7 cellular contexts compared by ENCODE assay signal in genomic region chr9:80175286-80175906, GRCh38.
DNase-seq lines count a peak whose midpoint lies in the region; ATAC-seq and TF ChIP-seq lines count a peak whose summit lies in the region.

No MANE protein-coding gene starts in this region.

- H3K9ac ChIP-seq in liver (ENCODE audit: low read depth in 1 of 2, low read length in 2 of 2): no peak overlapping the region

- peak; percentile 13 for DNase-seq in DMS 273 treated with DMSO at 0.1 percent for 48 hours (lab: John Stamatoyannopoulos, UW)
- peak; percentile 56 for DNase-seq in NCI-H2171 treated with DMSO at 0.1 percent for 48 hours (lab: John Stamatoyannopoulos, UW)
- peak in 2 of 4 donors; percentile 37 to 40 for DNase-seq in body of pancreas

- no peaks in the 10 kb centered on the region for H3K4me1 ChIP-seq in body of pancreas
- no peaks in the 10 kb centered on the region for H3K4me1 ChIP-seq in liver (ENCODE audit: control insufficient read depth in 4 of 4, insufficient read depth in 4 of 4, low read length in 3 of 4)

- ATAC-seq in GM21528 (IDR thresholded peaks at IDR 0.05; ENCODE audit: low FRiP score, unreplicated experiment) (peak; percentile 76), body of pancreas (no peak), HG03196 (IDR thresholded peaks at IDR 0.05; ENCODE audit: unreplicated experiment) (no peak), GM21737 (IDR thresholded peaks at IDR 0.05; ENCODE audit: unreplicated experiment) (no peak)

- WGBS in body of pancreas, 2 donors: 0 to 2% methylated on average over 1 of the region's 1 CpG
- WGBS in liver: 3% methylated on average over 1 of the region's 1 CpG

- H3K4me3 ChIP-seq in body of pancreas: no peak overlapping the region
- no peak overlapping the region for H3K4me3 ChIP-seq in liver (ENCODE audit: low read depth in 1 of 3, low read length in 3 of 3)

- intact Hi-C loops in body of pancreas (cut with DNase I): no loop called here

- peak; percentile 10 to 84 (median 61) for TF ChIP-seq CTCF in body of pancreas (IDR thresholded peaks at IDR 0.05)
- TF ChIP-seq CTCF in liver (IDR thresholded peaks at IDR 0.05; ENCODE audit: low read depth, low read length, missing input control): peak; percentile 73

- no peaks in the 10 kb centered on the region for H3K36me3 ChIP-seq in body of pancreas (replicated peaks in 1 of 2; ENCODE audit: insufficient read depth in 1 of 2, low read depth in 2 of 2)
- no peaks in the 10 kb centered on the region for H3K36me3 ChIP-seq in liver (ENCODE audit: control insufficient read depth in 4 of 4, insufficient read depth in 3 of 4, low read depth in 1 of 4, low read length in 3 of 4)

- TF ChIP-seq POLR2A in body of pancreas (IDR thresholded peaks at IDR 0.05): no peak

- H3K9me3 ChIP-seq in body of pancreas: no peaks in the 10 kb centered on the region
- no peaks in the 10 kb centered on the region for H3K9me3 ChIP-seq in liver (ENCODE audit: control insufficient read depth in 4 of 4, low read length in 3 of 4)

- no peak overlapping the region for H3K27ac ChIP-seq in body of pancreas
- no peak overlapping the region for H3K27ac ChIP-seq in liver (ENCODE audit: low read depth in 1 of 2, low read length in 2 of 2)

- TF ChIP-seq RAD21 in liver (IDR thresholded peaks at IDR 0.05): peak; percentile 75 to 81

- H3K27me3 ChIP-seq in body of pancreas (no peaks in the 10 kb centered on the region), liver (ENCODE audit: control insufficient read depth in 4 of 4, insufficient read depth in 4 of 4, low read length in 3 of 4) (no peaks in the 10 kb centered on the region)

TF ChIP-seq in liver, 16 proteins besides CTCF, POLR2A, EP300 and RAD21:
- TF ChIP-seq, protein P1, sequence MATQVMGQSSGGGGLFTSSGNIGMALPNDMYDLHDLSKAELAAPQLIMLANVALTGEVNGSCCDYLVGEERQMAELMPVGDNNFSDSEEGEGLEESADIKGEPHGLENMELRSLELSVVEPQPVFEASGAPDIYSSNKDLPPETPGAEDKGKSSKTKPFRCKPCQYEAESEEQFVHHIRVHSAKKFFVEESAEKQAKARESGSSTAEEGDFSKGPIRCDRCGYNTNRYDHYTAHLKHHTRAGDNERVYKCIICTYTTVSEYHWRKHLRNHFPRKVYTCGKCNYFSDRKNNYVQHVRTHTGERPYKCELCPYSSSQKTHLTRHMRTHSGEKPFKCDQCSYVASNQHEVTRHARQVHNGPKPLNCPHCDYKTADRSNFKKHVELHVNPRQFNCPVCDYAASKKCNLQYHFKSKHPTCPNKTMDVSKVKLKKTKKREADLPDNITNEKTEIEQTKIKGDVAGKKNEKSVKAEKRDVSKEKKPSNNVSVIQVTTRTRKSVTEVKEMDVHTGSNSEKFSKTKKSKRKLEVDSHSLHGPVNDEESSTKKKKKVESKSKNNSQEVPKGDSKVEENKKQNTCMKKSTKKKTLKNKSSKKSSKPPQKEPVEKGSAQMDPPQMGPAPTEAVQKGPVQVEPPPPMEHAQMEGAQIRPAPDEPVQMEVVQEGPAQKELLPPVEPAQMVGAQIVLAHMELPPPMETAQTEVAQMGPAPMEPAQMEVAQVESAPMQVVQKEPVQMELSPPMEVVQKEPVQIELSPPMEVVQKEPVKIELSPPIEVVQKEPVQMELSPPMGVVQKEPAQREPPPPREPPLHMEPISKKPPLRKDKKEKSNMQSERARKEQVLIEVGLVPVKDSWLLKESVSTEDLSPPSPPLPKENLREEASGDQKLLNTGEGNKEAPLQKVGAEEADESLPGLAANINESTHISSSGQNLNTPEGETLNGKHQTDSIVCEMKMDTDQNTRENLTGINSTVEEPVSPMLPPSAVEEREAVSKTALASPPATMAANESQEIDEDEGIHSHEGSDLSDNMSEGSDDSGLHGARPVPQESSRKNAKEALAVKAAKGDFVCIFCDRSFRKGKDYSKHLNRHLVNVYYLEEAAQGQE (IDR thresholded peaks at IDR 0.05): no peak
- TF ChIP-seq, protein P2, sequence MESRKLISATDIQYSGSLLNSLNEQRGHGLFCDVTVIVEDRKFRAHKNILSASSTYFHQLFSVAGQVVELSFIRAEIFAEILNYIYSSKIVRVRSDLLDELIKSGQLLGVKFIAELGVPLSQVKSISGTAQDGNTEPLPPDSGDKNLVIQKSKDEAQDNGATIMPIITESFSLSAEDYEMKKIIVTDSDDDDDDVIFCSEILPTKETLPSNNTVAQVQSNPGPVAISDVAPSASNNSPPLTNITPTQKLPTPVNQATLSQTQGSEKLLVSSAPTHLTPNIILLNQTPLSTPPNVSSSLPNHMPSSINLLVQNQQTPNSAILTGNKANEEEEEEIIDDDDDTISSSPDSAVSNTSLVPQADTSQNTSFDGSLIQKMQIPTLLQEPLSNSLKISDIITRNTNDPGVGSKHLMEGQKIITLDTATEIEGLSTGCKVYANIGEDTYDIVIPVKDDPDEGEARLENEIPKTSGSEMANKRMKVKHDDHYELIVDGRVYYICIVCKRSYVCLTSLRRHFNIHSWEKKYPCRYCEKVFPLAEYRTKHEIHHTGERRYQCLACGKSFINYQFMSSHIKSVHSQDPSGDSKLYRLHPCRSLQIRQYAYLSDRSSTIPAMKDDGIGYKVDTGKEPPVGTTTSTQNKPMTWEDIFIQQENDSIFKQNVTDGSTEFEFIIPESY (IDR thresholded peaks at IDR 0.05): no peak
